Comparison of ENCODE assay signal across 2 cellular contexts in genomic region chr4:128380306-128380705, GRCh38.
TF ChIP-seq lines count a peak whose summit lies in the region.

No MANE protein-coding gene starts in this region.

TF ChIP-seq in A549, 52 proteins besides CTCF, POLR2A, EP300 and RAD21 (continued from another document):
- TF ChIP-seq EHMT2 (IDR thresholded peaks at IDR 0.05; ENCODE audit: low read depth), result no peak
- TF ChIP-seq HOXB13 (CRISPR knock-in tag; IDR thresholded peaks at IDR 0.05; ENCODE audit: low read depth), result no peak
- no peak for TF ChIP-seq ZSCAN20 (CRISPR knock-in tag; IDR thresholded peaks at IDR 0.05)
- TF ChIP-seq RNF2 (IDR thresholded peaks at IDR 0.05; ENCODE audit: borderline replicate concordance, low read depth), result no peak
- no peak for TF ChIP-seq ZC3H11A (IDR thresholded peaks at IDR 0.05)
- no peak for TF ChIP-seq FOSL2 (IDR thresholded peaks at IDR 0.05)
- no peak for TF ChIP-seq FOSL2 (CRISPR knock-in tag; IDR thresholded peaks at IDR 0.05)
- no peak for TF ChIP-seq REST (IDR thresholded peaks at IDR 0.05)
- no peak for TF ChIP-seq NPAS2 (CRISPR knock-in tag; IDR thresholded peaks at IDR 0.05; ENCODE audit: borderline replicate concordance)
- TF ChIP-seq JUN (IDR thresholded peaks at IDR 0.05), result no peak
- TF ChIP-seq HEYL (CRISPR knock-in tag; IDR thresholded peaks at IDR 0.05), result no peak
- TF ChIP-seq HES2 (IDR thresholded peaks at IDR 0.05), result no peak
- TF ChIP-seq CHD2 (IDR thresholded peaks at IDR 0.05; ENCODE audit: low read length, partially characterized antibody), result no peak
- TF ChIP-seq NFE2L2 (conservative IDR thresholded peaks at IDR 0.05; ENCODE audit: low read length), result no peak
- no peak for TF ChIP-seq PBX3 (IDR thresholded peaks at IDR 0.05)
- TF ChIP-seq BHLHE40 (IDR thresholded peaks at IDR 0.05; ENCODE audit: low read depth, low read length), result no peak

TF ChIP-seq in K562, 482 proteins besides CTCF, POLR2A, EP300 and RAD21:
- TF ChIP-seq POU5F1 (IDR thresholded peaks at IDR 0.05; ENCODE audit: borderline replicate concordance, low read depth, low read length, partially characterized antibody) (no peak), TSHZ1 (CRISPR knock-in tag; IDR thresholded peaks at IDR 0.05) (no peak)
